17 cellular contexts compared by ENCODE assay signal in the genomic region with DNA sequence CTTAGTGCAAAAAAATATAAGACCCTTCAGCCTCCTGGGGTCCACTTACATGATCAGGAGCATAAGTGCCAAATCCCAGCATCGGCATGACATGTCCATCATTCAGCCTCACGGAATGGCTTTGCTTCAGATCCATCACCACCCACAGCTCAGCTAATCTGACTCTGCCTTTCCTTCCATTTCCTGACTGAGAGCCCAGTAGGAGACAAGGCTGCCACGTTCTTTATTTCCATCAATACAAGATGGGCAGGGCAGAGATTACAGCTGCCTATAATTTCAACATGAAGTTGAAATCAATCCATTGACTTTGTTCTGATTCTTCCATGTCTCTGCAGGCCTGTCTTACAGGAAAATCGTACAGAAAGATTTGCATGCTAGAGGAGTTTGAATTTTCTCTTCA.
DNase-seq lines count a peak whose midpoint lies in the region; ATAC-seq and TF ChIP-seq lines count a peak whose summit lies in the region.
"Had no signal": no experiment of that assay in that cellular context is flagged by ENCODE, and none has a peak within 500 bp of the region (broad histone marks: within the 10 kb centered on the region; RNA-seq: fewer than 3 reads in every experiment).

No MANE protein-coding gene starts in this region.

- ATAC-seq in CD4-positive, alpha-beta T cell (ENCODE audit: poor library complexity), result no peak
- no peak for ATAC-seq in natural killer cell
- ATAC-seq: GM23338, HCT116 had no signal

- peaks cover 48% of the 10 kb centered on the region for H3K4me1 Mint-ChIP-seq in CD4-positive, alpha-beta T cell (ENCODE audit: low read depth)
- H3K4me1 Mint-ChIP-seq in natural killer cell (peaks cover 68 to 70% of the 10 kb centered on the region in 2 donors), Caco-2 (ENCODE audit: low read depth, unreplicated experiment) (peaks cover 3% of the 10 kb centered on the region)

- H3K27me3 ChIP-seq in CD4-positive, alpha-beta T cell (ENCODE audit: control insufficient read depth, insufficient read depth, low read length), result no peaks in the 10 kb centered on the region
- no peaks in the 10 kb centered on the region for H3K27me3 ChIP-seq in esophagus muscularis mucosa
- no peaks in the 10 kb centered on the region for H3K27me3 ChIP-seq in Caco-2 (replicated peaks; ENCODE audit: control insufficient read depth, insufficient read depth, low read length)
- H3K27me3 ChIP-seq: BLaER1 had no signal

- no peak overlapping the region for H3K27ac ChIP-seq in CD4-positive, alpha-beta T cell (ENCODE audit: low read depth, low read length)
- H3K27ac ChIP-seq in esophagus muscularis mucosa (replicated peaks in 1 of 4), result no peak overlapping the region
- H3K27ac ChIP-seq: BLaER1, C4-2B had no signal

- BruUV-seq in Caco-2 (replicated peaks; lab: Mats Ljungman, UMichigan), result no TSS peak

- DNase-seq in CD4-positive, alpha-beta T cell, result no peak
- DNase-seq in esophagus muscularis mucosa (ENCODE audit: extremely low spot score) (peak; percentile 60), natural killer cell (no peak), NCI-H146 (lab: John Stamatoyannopoulos, UW) (no peak), Caco-2 (no peak), amniotic stem cell (lab: John Stamatoyannopoulos, UW) (no peak)
- DNase-seq: CD4-positive, CD25-positive, alpha-beta regulatory T cell; COR-L47; DMS153; DND-41; H9; HFFc6 had no signal

- POLR2A ChIA-PET in CD4-positive, alpha-beta T cell (lab: Charles Lee), result no interaction called here
- POLR2A ChIA-PET in Caco-2 (lab: Charles Lee), result no interaction called here

- peak overlapping the region; percentile 48 for H3K27ac Mint-ChIP-seq in CD4-positive, alpha-beta T cell
- H3K27ac Mint-ChIP-seq in natural killer cell (peak overlapping the region; percentile 97 to 99), Caco-2 (ENCODE audit: unreplicated experiment) (no peak overlapping the region)
- H3K27ac Mint-ChIP-seq: B cell, GM23338, H9, HFFc6 had no signal

- intact Hi-C loops in CD4-positive, alpha-beta T cell (cut with DNase I, micrococcal nuclease), result no loop called here
- intact Hi-C loops in esophagus muscularis mucosa (cut with DNase I), result no loop called here
- intact Hi-C loops in natural killer cell (cut with micrococcal nuclease), result no loop called here
- intact Hi-C loops in Caco-2 (cut with micrococcal nuclease; ENCODE audit: unreplicated experiment), result no loop called here

- TF ChIP-seq POLR2A in esophagus muscularis mucosa (IDR thresholded peaks at IDR 0.05; ENCODE audit: low read depth), result no peak

- TF ChIP-seq EP300 in esophagus muscularis mucosa (IDR thresholded peaks at IDR 0.05), result no peak

- H3K36me3 ChIP-seq in esophagus muscularis mucosa (no peaks in the 10 kb centered on the region), Caco-2 (ENCODE audit: control insufficient read depth, insufficient read depth, low read length) (no peaks in the 10 kb centered on the region)
- H3K36me3 ChIP-seq: BLaER1 had no signal

- H3K36me3 Mint-ChIP-seq in CD4-positive, alpha-beta T cell (ENCODE audit: low read depth), result no peaks in the 10 kb centered on the region
- H3K36me3 Mint-ChIP-seq in natural killer cell, result peaks cover 9% of the 10 kb centered on the region
- H3K36me3 Mint-ChIP-seq in Caco-2 (ENCODE audit: insufficient read depth, unreplicated experiment), result no peaks in the 10 kb centered on the region

- peaks cover 5% of the 10 kb centered on the region for H3K27me3 Mint-ChIP-seq in CD4-positive, alpha-beta T cell
- H3K27me3 Mint-ChIP-seq in natural killer cell (ENCODE audit: low read depth in 2 of 2) (no peaks in the 10 kb centered on the region), Caco-2 (ENCODE audit: insufficient read depth, unreplicated experiment) (peaks cover 3% of the 10 kb centered on the region)

- H3K4me1 ChIP-seq in esophagus muscularis mucosa (peaks cover 0 to 17% (median 7%) of the 10 kb centered on the region in 4 donors), Caco-2 (no peaks in the 10 kb centered on the region)

- no peaks in the 10 kb centered on the region for H3K9me3 Mint-ChIP-seq in CD4-positive, alpha-beta T cell
- H3K9me3 Mint-ChIP-seq in natural killer cell (no peaks in the 10 kb centered on the region), Caco-2 (ENCODE audit: unreplicated experiment) (no peaks in the 10 kb centered on the region)
- H3K9me3 Mint-ChIP-seq: GM23338, HFFc6 had no signal

- no peaks in the 10 kb centered on the region for H3K9me3 ChIP-seq in CD4-positive, alpha-beta T cell (ENCODE audit: control insufficient read depth, low read length)
- H3K9me3 ChIP-seq in esophagus muscularis mucosa (no peaks in the 10 kb centered on the region), Caco-2 (no peaks in the 10 kb centered on the region)
- H3K9me3 ChIP-seq: BLaER1 had no signal

- CTCF ChIA-PET in CD4-positive, alpha-beta T cell (lab: Charles Lee), result no interaction called here
- CTCF ChIA-PET in Caco-2 (lab: Charles Lee), result no interaction called here

- WGBS in esophagus muscularis mucosa, result 81% methylated on average over 4 of the region's 4 CpGs

- H3K4me3 ChIP-seq in esophagus muscularis mucosa (no peak overlapping the region), Caco-2 (ENCODE audit: low read depth, low read length) (no peak overlapping the region)
- H3K4me3 ChIP-seq: BLaER1, GM23338 had no signal

- no peak for TF ChIP-seq CTCF in CD4-positive, alpha-beta T cell (IDR thresholded peaks at IDR 0.05)
- TF ChIP-seq CTCF in esophagus muscularis mucosa (IDR thresholded peaks at IDR 0.05) (no peak), natural killer cell (IDR thresholded peaks at IDR 0.05) (no peak), Caco-2 (IDR thresholded peaks at IDR 0.05; ENCODE audit: insufficient read depth in 1 of 2, low read depth in 1 of 2, low read length in 1 of 2, severe bottlenecking in 1 of 2, unreplicated experiment in 1 of 2) (no peak)

- H3K4me3 Mint-ChIP-seq in CD4-positive, alpha-beta T cell, result no peak overlapping the region
- no peak overlapping the region for H3K4me3 Mint-ChIP-seq in natural killer cell
- H3K4me3 Mint-ChIP-seq in Caco-2 (ENCODE audit: unreplicated experiment), result no peak overlapping the region
- H3K4me3 Mint-ChIP-seq: B cell, GM23338, H9, HFFc6 had no signal
